In the genomic region with DNA sequence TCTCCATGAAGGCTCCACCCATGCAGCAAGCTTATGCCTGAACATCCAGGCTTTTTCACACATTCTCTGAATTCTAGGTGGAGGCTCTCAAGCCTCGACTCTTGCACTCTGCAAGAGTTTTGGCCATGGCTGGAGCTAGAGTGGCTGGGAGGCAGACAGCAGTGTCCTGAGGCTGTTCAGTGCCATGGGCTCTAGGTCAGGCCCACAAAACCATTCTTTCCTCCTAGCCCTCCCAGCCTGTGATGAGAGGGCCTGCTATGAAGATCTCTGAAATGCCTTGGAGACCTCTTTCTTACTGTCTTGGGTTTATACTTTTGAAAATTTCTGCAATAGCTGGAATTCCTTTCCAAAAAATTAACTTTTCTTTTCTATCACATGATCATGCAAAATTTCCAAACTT, we compare ENCODE assay signal across 21 cellular contexts.
A peak's percentile ranks its signal among the peaks of the same experiment; 100 is the strongest.
DNase-seq lines count a peak whose midpoint lies in the region; ATAC-seq, FAIRE-seq and TF ChIP-seq lines count a peak whose summit lies in the region.
"Had no signal": no experiment of that assay in that cellular context is flagged by ENCODE, and none has a peak within 500 bp of the region (broad histone marks: within the 10 kb centered on the region; RNA-seq: fewer than 3 reads in every experiment).

No MANE protein-coding gene starts in this region.

- no peak overlapping the region for H3K23ac ChIP-seq in mesenchymal stem cell (ENCODE audit: low read length in 2 of 2)

- H3K4ac ChIP-seq in mesenchymal stem cell (ENCODE audit: low read depth in 1 of 2, low read length in 2 of 2) = no peak overlapping the region

- H3K79me1 ChIP-seq in mesenchymal stem cell (replicated peaks; ENCODE audit: low read length, poor library complexity, severe bottlenecking) = no peaks in the 10 kb centered on the region

- H2AK5ac ChIP-seq in mesenchymal stem cell (ENCODE audit: low read length, severe bottlenecking) = no peak overlapping the region

- no peaks in the 10 kb centered on the region for H3K79me2 ChIP-seq in K562 (ENCODE audit: control insufficient read depth, insufficient read depth, low read length)

- H3K4me2 ChIP-seq in A549 (no peak overlapping the region), K562 (ENCODE audit: insufficient read depth, low read length) (no peak overlapping the region), mesenchymal stem cell (ENCODE audit: low read length, poor library complexity, severe bottlenecking) (no peak overlapping the region)
- H3K4me2 ChIP-seq: BLaER1 had no signal

- TF ChIP-seq EP300 in A549 (IDR thresholded peaks at IDR 0.05) (no peak), K562 (IDR thresholded peaks at IDR 0.05; ENCODE audit: low read length) (no peak)

- POLR2A ChIA-PET in A549 (lab: Yijun Ruan, JAX) = no interaction called here
- POLR2A ChIA-PET in K562 (lab: Yijun Ruan, JAX) = no interaction called here
- POLR2A ChIA-PET in CD4-positive, alpha-beta T cell (lab: Charles Lee) = no interaction called here

- H3K27ac ChIP-seq in A549 (no peak overlapping the region), K562 (ENCODE audit: extremely low read depth, low read depth, low read length) (no peak overlapping the region), mesenchymal stem cell (ENCODE audit: low read length, poor library complexity, severe bottlenecking) (no peak overlapping the region)
- no peak overlapping the region for H3K27ac ChIP-seq in CD4-positive, alpha-beta T cell (ENCODE audit: low read depth, low read length)
- H3K27ac ChIP-seq: 22Rv1, BLaER1 had no signal

- H3K4me1 ChIP-seq in A549 (peaks cover 11% of the 10 kb centered on the region), K562 (replicated peaks in 1 of 2; ENCODE audit: control insufficient read depth in 2 of 2, insufficient read depth in 2 of 2, low read length in 2 of 2) (no peaks in the 10 kb centered on the region), mesenchymal stem cell (ENCODE audit: control insufficient read depth, insufficient read depth, low read depth, low read length) (no peaks in the 10 kb centered on the region)
- H3K4me1 ChIP-seq: BE2C had no signal

- no peaks in the 10 kb centered on the region for H3K36me3 Mint-ChIP-seq in CD4-positive, alpha-beta T cell (ENCODE audit: low read depth)
- H3K36me3 Mint-ChIP-seq: CD14-positive monocyte; CD4-positive, CD25-positive, alpha-beta regulatory T cell; CD8-positive, alpha-beta T cell had no signal

- TF ChIP-seq CTCF in A549 (IDR thresholded peaks at IDR 0.05) = no peak
- no peak for TF ChIP-seq CTCF in K562 (IDR thresholded peaks at IDR 0.05 in 2 of 3, conservative IDR thresholded peaks at IDR 0.05 in 1 of 3; ENCODE audit: insufficient read depth in 2 of 3, low read depth in 1 of 3, low read length in 3 of 3)
- no peak for TF ChIP-seq CTCF in CD4-positive, alpha-beta T cell (IDR thresholded peaks at IDR 0.05)

- H3K9me3 ChIP-seq in A549 (peaks cover 29% of the 10 kb centered on the region), K562 (replicated peaks; ENCODE audit: control insufficient read depth, insufficient read depth, low read depth, low read length) (no peaks in the 10 kb centered on the region), mesenchymal stem cell (ENCODE audit: control insufficient read depth, low read length) (peaks cover 19% of the 10 kb centered on the region)
- peaks cover 3% of the 10 kb centered on the region for H3K9me3 ChIP-seq in CD4-positive, alpha-beta T cell (ENCODE audit: control insufficient read depth, low read length)
- H3K9me3 ChIP-seq: BE2C had no signal

- no peaks in the 10 kb centered on the region for H3K9me1 ChIP-seq in K562 (ENCODE audit: control insufficient read depth, insufficient read depth, low read length)

- H3K27ac Mint-ChIP-seq in CD4-positive, alpha-beta T cell = no peak overlapping the region
- H3K27ac Mint-ChIP-seq: CD14-positive monocyte; CD4-positive, CD25-positive, alpha-beta regulatory T cell; CD8-positive, alpha-beta T cell had no signal

- 50% methylated on average over 1 of the region's 1 CpG for WGBS in A549 (ENCODE audit: missing lambda C conversion rate)
- WGBS in K562 (ENCODE audit: insufficient coverage, low coverage, missing lambda C conversion rate) = 0% methylated on average over 1 of the region's 1 CpG
- WGBS in mesenchymal stem cell = 60% methylated on average over 1 of the region's 1 CpG

- H2AFZ ChIP-seq in K562 (ENCODE audit: low read depth, low read length) (no peak overlapping the region), mesenchymal stem cell (ENCODE audit: low read depth, low read length) (no peak overlapping the region)

- H2BK12ac ChIP-seq in mesenchymal stem cell (ENCODE audit: low read length in 2 of 2) = no peak overlapping the region

- no peaks in the 10 kb centered on the region for H3K36me3 ChIP-seq in K562 (ENCODE audit: control insufficient read depth, insufficient read depth, low read length)
- no peaks in the 10 kb centered on the region for H3K36me3 ChIP-seq in mesenchymal stem cell (ENCODE audit: control insufficient read depth in 1 of 2, insufficient read depth in 2 of 2, low read depth in 1 of 2, low read length in 2 of 2)
- H3K36me3 ChIP-seq: BE2C, BLaER1 had no signal

- H2BK5ac ChIP-seq in mesenchymal stem cell (ENCODE audit: low read depth, low read length, poor library complexity, severe bottlenecking) = no peak overlapping the region

- BruUV-seq in K562 (replicated peaks; lab: Mats Ljungman, UMichigan) = no TSS peak

- TF ChIP-seq POLR2A in A549 (IDR thresholded peaks at IDR 0.05; ENCODE audit: low read length) = no peak
- TF ChIP-seq POLR2A in K562 (conservative IDR thresholded peaks at IDR 0.05) = no peak

- H2BK120ac ChIP-seq in mesenchymal stem cell (ENCODE audit: low read depth, low read length) = no peak overlapping the region

- in situ Hi-C loops in K562 (cut with MboI) = no loop called here

- H2BK15ac ChIP-seq in mesenchymal stem cell (ENCODE audit: low read depth, poor library complexity, severe bottlenecking) = peak overlapping the region; percentile 78

- no peak overlapping the region for H3K14ac ChIP-seq in mesenchymal stem cell (ENCODE audit: low read length in 2 of 2)

- CTCF ChIA-PET in A549 (lab: Yijun Ruan, JAX) (no interaction called here), K562 (lab: Yijun Ruan, JAX; ENCODE audit: low intra/inter-chr PET ratio) (no interaction called here)
- CTCF ChIA-PET in CD4-positive, alpha-beta T cell (lab: Charles Lee) = no interaction called here

- no peak for FAIRE-seq in A549 (lab: Jason Lieb, UNC)
- FAIRE-seq in K562 (lab: Jason Lieb, UNC) = no peak
- FAIRE-seq: D721Med, G401.6, GM12891, GM19239 had no signal

- no peak overlapping the region for H4K8ac ChIP-seq in mesenchymal stem cell (ENCODE audit: low read length)

- H3K4me3 ChIP-seq in A549 (no peak overlapping the region), K562 (no peak overlapping the region), mesenchymal stem cell (ENCODE audit: insufficient read depth in 1 of 2, low read depth in 1 of 2, low read length in 2 of 2) (no peak overlapping the region)
- H3K4me3 ChIP-seq: BLaER1 had no signal

- H3K9me3 Mint-ChIP-seq in CD4-positive, alpha-beta T cell = peaks cover 18% of the 10 kb centered on the region

- ATAC-seq in A549 (no peak), K562 (no peak), HG03457 (IDR thresholded peaks at IDR 0.05; ENCODE audit: unreplicated experiment) (no peak)
- no peak for ATAC-seq in CD4-positive, alpha-beta T cell (ENCODE audit: poor library complexity)
- ATAC-seq: CD8-positive, alpha-beta T cell had no signal

- H3K4me1 Mint-ChIP-seq in CD4-positive, alpha-beta T cell (ENCODE audit: low read depth) = no peaks in the 10 kb centered on the region
- H3K4me1 Mint-ChIP-seq: CD14-positive monocyte; CD4-positive, CD25-positive, alpha-beta regulatory T cell had no signal

- H4K20me1 ChIP-seq in K562 (replicated peaks; ENCODE audit: control insufficient read depth, insufficient read depth, low read length) = no peaks in the 10 kb centered on the region
- H4K20me1 ChIP-seq: BLaER1 had no signal

- TF ChIP-seq RAD21 in A549 (conservative IDR thresholded peaks at IDR 0.05 in 1 of 2, IDR thresholded peaks at IDR 0.05 in 1 of 2) (no peak), K562 (CRISPR knock-in tag; conservative IDR thresholded peaks at IDR 0.05 in 1 of 2, IDR thresholded peaks at IDR 0.05 in 1 of 2) (no peak)

- intact Hi-C loops in K562 (cut with micrococcal nuclease) = no loop called here
- intact Hi-C loops in CD4-positive, alpha-beta T cell (cut with DNase I, micrococcal nuclease) = no loop called here

- no peaks in the 10 kb centered on the region for H3K27me3 Mint-ChIP-seq in CD4-positive, alpha-beta T cell
- H3K27me3 Mint-ChIP-seq: CD4-positive, CD25-positive, alpha-beta regulatory T cell had no signal

- H3K27me3 ChIP-seq in K562 (ENCODE audit: control insufficient read depth in 2 of 2, insufficient read depth in 2 of 2, low read length in 2 of 2) = no peaks in the 10 kb centered on the region
- no peaks in the 10 kb centered on the region for H3K27me3 ChIP-seq in mesenchymal stem cell (ENCODE audit: control insufficient read depth in 1 of 2, insufficient read depth in 1 of 2, low read length in 2 of 2)
- H3K27me3 ChIP-seq in CD4-positive, alpha-beta T cell (ENCODE audit: control insufficient read depth, insufficient read depth, low read length) = no peaks in the 10 kb centered on the region
- H3K27me3 ChIP-seq: BE2C, BLaER1 had no signal

- DNase-seq in A549 (ENCODE audit: low read depth in 1 of 2, low spot score in 1 of 2) (no peak), K562 (ENCODE audit: extremely low read depth in 1 of 4, low spot score in 3 of 4) (no peak), mesenchymal stem cell (no peak)
- DNase-seq in CD4-positive, alpha-beta T cell = no peak
- DNase-seq: ACHN; BE2C; C1 segment of cervical spinal cord; Caco-2; Calu3; CD4-positive, CD25-positive, alpha-beta regulatory T cell; CD8-positive, alpha-beta T cell; DMS79 treated with DMSO at 0.1 percent for 48 hours; GF-D8 had no signal

- H3K9ac ChIP-seq in K562 (ENCODE audit: insufficient read depth in 1 of 2, low read depth in 2 of 2, low read length in 2 of 2) (no peak overlapping the region), mesenchymal stem cell (ENCODE audit: low read length) (no peak overlapping the region)
- H3K9ac ChIP-seq: BLaER1 had no signal

- H4K91ac ChIP-seq in mesenchymal stem cell (ENCODE audit: low read length) = no peak overlapping the region

- H3K18ac ChIP-seq in mesenchymal stem cell (ENCODE audit: low read depth in 1 of 2, low read length in 2 of 2) = no peak overlapping the region

- H3K4me3 Mint-ChIP-seq in CD4-positive, alpha-beta T cell = no peak overlapping the region
- H3K4me3 Mint-ChIP-seq: CD14-positive monocyte; CD4-positive, CD25-positive, alpha-beta regulatory T cell; CD8-positive, alpha-beta T cell had no signal

TF ChIP-seq in A549, 52 proteins besides CTCF, POLR2A, EP300 and RAD21:
- peak; percentile 94 for TF ChIP-seq ZFP36 (IDR thresholded peaks at IDR 0.05; ENCODE audit: borderline replicate concordance, partially characterized antibody)
- TF ChIP-seq HOXB13 (CRISPR knock-in tag; IDR thresholded peaks at IDR 0.05; ENCODE audit: low read depth) = no peak

TF ChIP-seq in K562, 482 proteins besides CTCF, POLR2A, EP300 and RAD21:
- TF ChIP-seq KDM2B (CRISPR knock-in tag; IDR thresholded peaks at IDR 0.05) = no peak
- peak; percentile 67 for TF ChIP-seq ZFP36 (IDR thresholded peaks at IDR 0.05; ENCODE audit: low read depth, low read length, partially characterized antibody)

Comparison
In these comparisons a context has a peak if more than half of its experiments do, and no peak if none do; other contexts are left out.
1. Of the 35 proteins assayed by ChIP-seq in both K562 and A549: peak only in K562: none; only in A549: none; in both: ZFP36; in neither: 34.